In genomic region chr2:202769201-202769600, GRCh38 we compare ENCODE assay signal across 1 cellular context.
TF ChIP-seq lines count a peak whose summit lies in the region.

No MANE protein-coding gene starts in this region.

TF ChIP-seq in GM23338, 12 proteins besides CTCF, POLR2A, EP300 and RAD21 (continued from another document):
- TF ChIP-seq ZNF462 (CRISPR knock-in tag; IDR thresholded peaks at IDR 0.05) (no peak), CREB1 (CRISPR knock-in tag; IDR thresholded peaks at IDR 0.05; ENCODE audit: low read depth) (no peak), STAT1 (IDR thresholded peaks at IDR 0.05; ENCODE audit: unreplicated experiment) (no peak)
